Comparison of ENCODE assay signal across 25 cellular contexts in the genomic region with DNA sequence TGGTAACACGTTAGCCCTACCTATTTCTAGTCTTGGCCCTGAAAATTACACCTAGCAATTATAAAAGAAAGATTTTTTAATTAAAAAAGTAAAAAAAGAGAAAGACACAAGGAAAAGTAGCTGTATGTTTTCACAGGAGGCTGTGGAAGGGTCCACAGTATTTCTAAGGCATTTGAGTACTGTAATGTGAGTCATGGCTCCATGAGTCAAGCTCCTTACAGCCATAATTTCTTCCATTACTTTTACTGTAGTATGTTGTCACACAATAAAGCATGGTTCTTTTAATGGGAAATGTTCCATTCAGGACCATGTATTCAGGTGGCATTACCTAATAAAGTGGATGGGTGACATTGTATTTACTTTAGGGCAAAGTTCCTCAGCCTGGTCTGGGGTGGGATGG.
DNase-seq lines count a peak whose midpoint lies in the region; ATAC-seq, FAIRE-seq and TF ChIP-seq lines count a peak whose summit lies in the region.
"Had no signal": no experiment of that assay in that cellular context is flagged by ENCODE, and none has a peak within 500 bp of the region (broad histone marks: within the 10 kb centered on the region; RNA-seq: fewer than 3 reads in every experiment).

No MANE protein-coding gene starts in this region.

- H3K9ac ChIP-seq in PC-3 (ENCODE audit: low read length) (no peak overlapping the region), mesenchymal stem cell (ENCODE audit: low read length) (no peak overlapping the region)
- H3K9ac ChIP-seq: neural progenitor cell had no signal

- H3K36me3 ChIP-seq in PC-3 (ENCODE audit: low read depth, low read length) (no peaks in the 10 kb centered on the region), mesenchymal stem cell (ENCODE audit: control insufficient read depth in 1 of 2, insufficient read depth in 2 of 2, low read depth in 1 of 2, low read length in 2 of 2) (no peaks in the 10 kb centered on the region)
- H3K36me3 ChIP-seq: neural progenitor cell, right lobe of liver, thyroid gland had no signal

- intact Hi-C loops in PC-3 (cut with micrococcal nuclease) = no loop called here

- H3K14ac ChIP-seq in mesenchymal stem cell (ENCODE audit: low read length in 2 of 2) = no peak overlapping the region

- POLR2A ChIA-PET in PC-3 (lab: Charles Lee; ENCODE audit: unreplicated experiment) = no interaction called here

- H2BK120ac ChIP-seq in mesenchymal stem cell (ENCODE audit: low read depth, low read length) = no peak overlapping the region

- H3K4me1 ChIP-seq in PC-3 (ENCODE audit: insufficient read depth, low read length) (peaks cover 14% of the 10 kb centered on the region), mesenchymal stem cell (ENCODE audit: control insufficient read depth, insufficient read depth, low read depth, low read length) (no peaks in the 10 kb centered on the region)
- H3K4me1 ChIP-seq: neural progenitor cell, right lobe of liver, thyroid gland had no signal

- H2AFZ ChIP-seq in PC-3 (ENCODE audit: low read length) (no peak overlapping the region), mesenchymal stem cell (ENCODE audit: low read depth, low read length) (no peak overlapping the region)
- H2AFZ ChIP-seq: neural progenitor cell had no signal

- ATAC-seq in PC-3 = peak; percentile 69
- ATAC-seq in HG02759 (IDR thresholded peaks at IDR 0.05; ENCODE audit: unreplicated experiment) = no peak
- ATAC-seq in GM21360 (IDR thresholded peaks at IDR 0.05; ENCODE audit: unreplicated experiment) = no peak
- ATAC-seq: CD8-positive, alpha-beta T cell; right lobe of liver had no signal

- H3K27me3 ChIP-seq in PC-3 (ENCODE audit: low read length) (no peaks in the 10 kb centered on the region), mesenchymal stem cell (ENCODE audit: control insufficient read depth in 1 of 2, insufficient read depth in 1 of 2, low read length in 2 of 2) (no peaks in the 10 kb centered on the region)
- H3K27me3 ChIP-seq: neural progenitor cell, right lobe of liver, thyroid gland had no signal

- H3K9me3 ChIP-seq in PC-3 (ENCODE audit: low read length) (no peaks in the 10 kb centered on the region), mesenchymal stem cell (ENCODE audit: control insufficient read depth, low read length) (no peaks in the 10 kb centered on the region)
- H3K9me3 ChIP-seq: right lobe of liver, thyroid gland had no signal

- H3K23ac ChIP-seq in mesenchymal stem cell (ENCODE audit: low read length in 2 of 2) = no peak overlapping the region

- 80% methylated on average over 1 of the region's 1 CpG for WGBS in mesenchymal stem cell

- TF ChIP-seq CTCF in PC-3 (conservative IDR thresholded peaks at IDR 0.05; ENCODE audit: low read depth, low read length) = no peak
- no peak for TF ChIP-seq CTCF in epithelial cell of esophagus (IDR thresholded peaks at IDR 0.05; ENCODE audit: insufficient read depth, low read depth, low read length, missing control alignments)

- no peaks in the 10 kb centered on the region for H3K9me2 ChIP-seq in PC-3 (replicated peaks; ENCODE audit: low read length)

- H4K91ac ChIP-seq in mesenchymal stem cell (ENCODE audit: low read length) = no peak overlapping the region

- no peak overlapping the region for H2BK5ac ChIP-seq in mesenchymal stem cell (ENCODE audit: low read depth, low read length, poor library complexity, severe bottlenecking)

- H3K79me2 ChIP-seq in PC-3 (ENCODE audit: low read length) = no peaks in the 10 kb centered on the region

- H2BK15ac ChIP-seq in mesenchymal stem cell (ENCODE audit: low read depth, poor library complexity, severe bottlenecking) = no peak overlapping the region

- H3K4me2 ChIP-seq in PC-3 (ENCODE audit: low read length) (no peak overlapping the region), mesenchymal stem cell (ENCODE audit: low read length, poor library complexity, severe bottlenecking) (no peak overlapping the region)
- H3K4me2 ChIP-seq: neural progenitor cell, PC-9 had no signal

- no TSS peak for BruUV-seq in PC-3 (replicated peaks; lab: Mats Ljungman, UMichigan)

- H2BK12ac ChIP-seq in mesenchymal stem cell (ENCODE audit: low read length in 2 of 2) = no peak overlapping the region

- no peaks in the 10 kb centered on the region for H3K79me1 ChIP-seq in mesenchymal stem cell (replicated peaks; ENCODE audit: low read length, poor library complexity, severe bottlenecking)

- FAIRE-seq in GM19239 (lab: Jason Lieb, UNC) = no peak

- H3K4ac ChIP-seq in mesenchymal stem cell (ENCODE audit: low read depth in 1 of 2, low read length in 2 of 2) = no peak overlapping the region

- no peak overlapping the region for H3K18ac ChIP-seq in mesenchymal stem cell (ENCODE audit: low read depth in 1 of 2, low read length in 2 of 2)

- H2AK5ac ChIP-seq in mesenchymal stem cell (ENCODE audit: low read length, severe bottlenecking) = no peak overlapping the region

- CTCF ChIA-PET in PC-3 (lab: Charles Lee) = interaction anchor here (0.6 kb wide), 1 partner anchor 86 kb away, joined by 4 read pairs; no protein-coding TSS in a partner anchor

- H3K27ac ChIP-seq in PC-3 (ENCODE audit: low read length) = no peak overlapping the region
- H3K27ac ChIP-seq in mesenchymal stem cell (ENCODE audit: low read length, poor library complexity, severe bottlenecking) = no peak overlapping the region
- H3K27ac ChIP-seq: neural progenitor cell, PC-9, right lobe of liver, thyroid gland had no signal

- no peaks in the 10 kb centered on the region for H3F3A ChIP-seq in PC-3 (ENCODE audit: low read length, unreplicated experiment)

- DNase-seq in ELR (ENCODE audit: low read depth) (peak; percentile 43), PC-3 (peak; percentile 54), epithelial cell of esophagus (ENCODE audit: low read depth) (peak; percentile 56), mesenchymal stem cell (peak; percentile 49), foreskin melanocyte (no peak), GM19239 (ENCODE audit: insufficient read length, low spot score) (no peak)
- DNase-seq: activated CD4-positive, alpha-beta T cell treated with anti-CD3 and anti-CD28 coated beads, Interleukin-2, amount 50 U/mL, for 4 hours; activated CD4-positive, CD25-positive, alpha-beta regulatory T cell; activated CD8-positive, alpha-beta memory T cell treated with anti-CD3 and anti-CD28 coated beads, Interleukin-2, amount 50 U/mL, for 4 hours; activated naive CD4-positive, alpha-beta T cell treated with anti-CD3 and anti-CD28 coated beads, Interleukin-2, amount 50 U/mL, for 16 hours; anterior cingulate cortex; CD8-positive, alpha-beta T cell; DMS 273 treated with DMSO at 0.1 percent for 48 hours; GF-D8; H9; NCI-H1105; NCI-H2029 treated with DMSO at 0.1 percent for 48 hours; PC-9; posterior cingulate gyrus; right lobe of liver; thyroid gland had no signal

- H4K20me1 ChIP-seq in PC-3 (ENCODE audit: low read length) = no peaks in the 10 kb centered on the region

- H4K8ac ChIP-seq in mesenchymal stem cell (ENCODE audit: low read length) = no peak overlapping the region

- no peak overlapping the region for H3K4me3 ChIP-seq in PC-3 (ENCODE audit: low read length)
- H3K4me3 ChIP-seq in epithelial cell of esophagus (ENCODE audit: low read length) = no peak overlapping the region
- no peak overlapping the region for H3K4me3 ChIP-seq in mesenchymal stem cell (ENCODE audit: insufficient read depth in 1 of 2, low read depth in 1 of 2, low read length in 2 of 2)
- H3K4me3 ChIP-seq: lung, neural progenitor cell, PC-9, right lobe of liver, thyroid gland had no signal

Comparison
In these comparisons a context has a peak if more than half of its experiments do, and no peak if none do; other contexts are left out.
1. DNase-seq: peak in ELR (single experiment), PC-3 (single experiment), epithelial cell of esophagus (single experiment) and mesenchymal stem cell (single experiment); none in foreskin melanocyte (single experiment) and GM19239 (single experiment).